ENCODE assay signal across 14 cellular contexts in genomic region chr2:25418944-25419677, GRCh38.
DNase-seq lines count a peak whose midpoint lies in the region; ATAC-seq and TF ChIP-seq lines count a peak whose summit lies in the region.
"Had no signal": no experiment of that assay in that cellular context is flagged by ENCODE, and none has a peak within 500 bp of the region (broad histone marks: within the 10 kb centered on the region; RNA-seq: fewer than 3 reads in every experiment).

No MANE protein-coding gene starts in this region.

- H3K9me3 Mint-ChIP-seq in activated T-cell treated with anti-CD3 and anti-CD28 coated beads, Interleukin-2, amount 50 U/mL, for 24 hours: peaks cover 7% of the 10 kb centered on the region
- H3K9me3 Mint-ChIP-seq in activated T-cell treated with anti-CD3 and anti-CD28 coated beads, Interleukin-2, amount 50 U/mL, for 4 hours: peaks cover 6% of the 10 kb centered on the region
- peaks cover 6% of the 10 kb centered on the region for H3K9me3 Mint-ChIP-seq in activated B cell treated with CpG ODN at 0.5 μM for 24 hours
- peaks cover 11% of the 10 kb centered on the region in 2 donors for H3K9me3 Mint-ChIP-seq in stimulated activated naive CD8-positive, alpha-beta T cell treated with anti-CD3 and anti-CD28 coated beads, Interleukin-15, amount 100 ng/mL, for 72 hours
- H3K9me3 Mint-ChIP-seq: dendritic cell treated with granulocyte-macrophage colony-stimulating factor and Interleukin-4, amounts not matched to agents 40 ng/mL and 50 ng/mL, for 4 days had no signal

- H3K4me3 Mint-ChIP-seq in activated T-cell treated with anti-CD3 and anti-CD28 coated beads, Interleukin-2, amount 50 U/mL, for 24 hours: no peak overlapping the region
- no peak overlapping the region for H3K4me3 Mint-ChIP-seq in activated T-cell treated with anti-CD3 and anti-CD28 coated beads, Interleukin-2, amount 50 U/mL, for 4 hours
- H3K4me3 Mint-ChIP-seq in activated B cell treated with CpG ODN at 0.5 μM for 24 hours: peak overlapping the region; percentile 93
- H3K4me3 Mint-ChIP-seq in stimulated activated naive CD8-positive, alpha-beta T cell treated with anti-CD3 and anti-CD28 coated beads, Interleukin-15, amount 100 ng/mL, for 72 hours: no peak overlapping the region
- H3K4me3 Mint-ChIP-seq: dendritic cell treated with granulocyte-macrophage colony-stimulating factor and Interleukin-4, amounts not matched to agents 40 ng/mL and 50 ng/mL, for 4 days had no signal

- CTCF ChIA-PET in activated B cell treated with CpG ODN at 0.5 μM for 24 hours (lab: Charles Lee): interaction anchor here (0.7 to 5.1 kb wide), 10 partner anchors 8 to 57 kb away, joined by 3 to 45 read pairs (median 3); no protein-coding TSS in a partner anchor

- no peak for TF ChIP-seq CTCF in activated B cell treated with CpG ODN at 0.5 μM for 24 hours (IDR thresholded peaks at IDR 0.05)

- peaks cover 34% of the 10 kb centered on the region for H3K36me3 Mint-ChIP-seq in activated T-cell treated with anti-CD3 and anti-CD28 coated beads, Interleukin-2, amount 50 U/mL, for 24 hours (ENCODE audit: low read depth)
- H3K36me3 Mint-ChIP-seq in activated T-cell treated with anti-CD3 and anti-CD28 coated beads, Interleukin-2, amount 50 U/mL, for 4 hours (ENCODE audit: insufficient read depth): peaks cover 25% of the 10 kb centered on the region
- H3K36me3 Mint-ChIP-seq in activated B cell treated with CpG ODN at 0.5 μM for 24 hours (ENCODE audit: low read depth): peaks cover 10% of the 10 kb centered on the region

- H3K27ac Mint-ChIP-seq in activated T-cell treated with anti-CD3 and anti-CD28 coated beads, Interleukin-2, amount 50 U/mL, for 24 hours: peak overlapping the region; percentile 32
- peak overlapping the region; percentile 95 for H3K27ac Mint-ChIP-seq in activated B cell treated with CpG ODN at 0.5 μM for 24 hours
- H3K27ac Mint-ChIP-seq in stimulated activated naive CD8-positive, alpha-beta T cell treated with anti-CD3 and anti-CD28 coated beads, Interleukin-15, amount 100 ng/mL, for 72 hours: peak overlapping the region; percentile 16 to 35
- H3K27ac Mint-ChIP-seq: dendritic cell treated with granulocyte-macrophage colony-stimulating factor and Interleukin-4, amounts not matched to agents 40 ng/mL and 50 ng/mL, for 4 days had no signal

- H3K4me1 Mint-ChIP-seq in activated T-cell treated with anti-CD3 and anti-CD28 coated beads, Interleukin-2, amount 50 U/mL, for 24 hours (ENCODE audit: low read depth): peaks cover 6% of the 10 kb centered on the region
- peaks cover 8% of the 10 kb centered on the region for H3K4me1 Mint-ChIP-seq in activated T-cell treated with anti-CD3 and anti-CD28 coated beads, Interleukin-2, amount 50 U/mL, for 4 hours (ENCODE audit: low read depth)
- peaks cover 86% of the 10 kb centered on the region for H3K4me1 Mint-ChIP-seq in activated B cell treated with CpG ODN at 0.5 μM for 24 hours
- H3K4me1 Mint-ChIP-seq in stimulated activated naive CD8-positive, alpha-beta T cell treated with anti-CD3 and anti-CD28 coated beads, Interleukin-15, amount 100 ng/mL, for 72 hours: peaks cover 32% of the 10 kb centered on the region

- intact Hi-C loops in activated B cell treated with CpG ODN at 0.5 μM for 24 hours (cut with micrococcal nuclease): loop anchor here (1.0 to 5.0 kb wide), 8 partner anchors 9 to 118 kb away; no protein-coding TSS in a partner anchor

- no peak for ATAC-seq in activated T-cell treated with anti-CD3 and anti-CD28 coated beads, Interleukin-2, amount 50 U/mL, for 4 hours
- ATAC-seq in HG03354 (IDR thresholded peaks at IDR 0.05; ENCODE audit: poor library complexity, severe bottlenecking, unreplicated experiment) (peak; percentile 18), activated B cell treated with CpG ODN at 0.5 μM for 24 hours (ENCODE audit: low read depth) (peak; percentile 28), HG03135 (IDR thresholded peaks at IDR 0.05; ENCODE audit: unreplicated experiment) (no peak), GM18519 (IDR thresholded peaks at IDR 0.05; ENCODE audit: low FRiP score, unreplicated experiment) (no peak)
- ATAC-seq in stimulated activated naive CD8-positive, alpha-beta T cell treated with anti-CD3 and anti-CD28 coated beads, Interleukin-15, amount 100 ng/mL, for 72 hours: no peak
- ATAC-seq: upper lobe of right lung had no signal

- DNase-seq in activated T-cell treated with anti-CD3 and anti-CD28 coated beads, Interleukin-2, amount 50 U/mL, for 24 hours: no peak
- no peak for DNase-seq in activated T-cell treated with anti-CD3 and anti-CD28 coated beads, Interleukin-2, amount 50 U/mL, for 4 hours
- DNase-seq in activated B cell treated with CpG ODN at 0.5 μM for 24 hours: no peak
- no peak for DNase-seq in stimulated activated naive CD8-positive, alpha-beta T cell treated with anti-CD3 and anti-CD28 coated beads, Interleukin-15, amount 100 ng/mL, for 72 hours
- no peak for DNase-seq in activated CD8-positive, alpha-beta memory T cell treated with anti-CD3 and anti-CD28 coated beads, Interleukin-2, amount 50 U/mL, for 4 hours
- DNase-seq: Calu3; HCEC 1CT; NCI-H1417; stimulated activated CD4-positive, alpha-beta T cell treated with anti-CD3 and anti-CD28 coated beads, Interleukin-15, amount 100 ng/mL, for 24 hours; upper lobe of right lung had no signal

- no peaks in the 10 kb centered on the region for H3K27me3 Mint-ChIP-seq in activated T-cell treated with anti-CD3 and anti-CD28 coated beads, Interleukin-2, amount 50 U/mL, for 24 hours
- H3K27me3 Mint-ChIP-seq in activated T-cell treated with anti-CD3 and anti-CD28 coated beads, Interleukin-2, amount 50 U/mL, for 4 hours (ENCODE audit: low read depth): no peaks in the 10 kb centered on the region
- H3K27me3 Mint-ChIP-seq in activated B cell treated with CpG ODN at 0.5 μM for 24 hours: no peaks in the 10 kb centered on the region
- no peaks in the 10 kb centered on the region for H3K27me3 Mint-ChIP-seq in stimulated activated naive CD8-positive, alpha-beta T cell treated with anti-CD3 and anti-CD28 coated beads, Interleukin-15, amount 100 ng/mL, for 72 hours
- H3K27me3 Mint-ChIP-seq: dendritic cell treated with granulocyte-macrophage colony-stimulating factor and Interleukin-4, amounts not matched to agents 40 ng/mL and 50 ng/mL, for 4 days had no signal

- POLR2A ChIA-PET in activated B cell treated with CpG ODN at 0.5 μM for 24 hours (lab: Charles Lee): interaction anchor here (0.7 to 6.7 kb wide), 35 partner anchors 11 to 842 kb away, joined by 3 to 214 read pairs (median 5); partner anchors contain the start of genes ASXL2 and DNMT3A

Comparison
In these comparisons a context has a peak if more than half of its experiments do, and no peak if none do; other contexts are left out.
1. H3K27ac Mint-ChIP-seq: peak in every context shown above with its lines; median percentile 95 in activated B cell treated with CpG ODN at 0.5 μM for 24 hours; 32 in activated T-cell treated with anti-CD3 and anti-CD28 coated beads, Interleukin-2, amount 50 U/mL, for 24 hours; 26 in stimulated activated naive CD8-positive, alpha-beta T cell treated with anti-CD3 and anti-CD28 coated beads, Interleukin-15, amount 100 ng/mL, for 72 hours.
2. ATAC-seq: peak in HG03354 (single experiment) and activated B cell treated with CpG ODN at 0.5 μM for 24 hours (single experiment); none in activated T-cell treated with anti-CD3 and anti-CD28 coated beads, Interleukin-2, amount 50 U/mL, for 4 hours (0 of 2), stimulated activated naive CD8-positive, alpha-beta T cell treated with anti-CD3 and anti-CD28 coated beads, Interleukin-15, amount 100 ng/mL, for 72 hours (single experiment), HG03135 (single experiment) and GM18519 (single experiment).